Comparison of ENCODE assay signal across 8 cellular contexts in the genomic region with DNA sequence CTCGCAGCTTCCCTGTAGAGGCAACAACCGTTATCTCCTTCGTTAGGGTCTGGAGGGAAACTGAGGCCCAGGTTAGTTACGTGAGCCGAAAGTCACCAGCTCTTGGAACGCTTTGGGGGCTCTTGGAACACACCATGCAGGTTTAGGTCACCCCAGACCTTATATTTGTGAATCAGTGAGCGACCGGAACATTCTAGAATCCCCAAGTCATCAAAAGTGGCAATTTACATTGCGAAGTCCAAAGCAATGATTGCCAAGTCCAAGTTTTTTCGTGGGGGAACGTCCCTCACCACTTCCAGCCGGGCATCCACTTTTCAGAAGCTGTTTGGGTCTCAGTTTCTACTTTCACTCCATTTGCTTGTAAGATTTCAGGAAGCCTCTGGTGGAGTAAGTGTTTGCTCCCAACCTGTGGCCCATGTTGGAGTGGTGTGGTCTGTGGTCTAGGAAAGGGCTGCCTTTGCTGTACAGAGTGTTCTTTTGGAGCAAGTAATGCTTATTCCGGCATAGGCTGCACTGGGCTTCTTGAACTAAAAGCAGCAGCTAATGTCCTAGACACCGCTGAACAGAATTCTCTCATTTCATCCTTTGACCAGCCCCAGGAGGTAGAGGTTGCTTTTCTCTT. TPM values are rescaled to one million over a fixed set of nuclear protein-coding genes. Genes with fewer than 3 reads are reported as not detected.
A peak's percentile ranks its signal among the peaks of the same experiment; 100 is the strongest.
DNase-seq lines count a peak whose midpoint lies in the region; ATAC-seq and TF ChIP-seq lines count a peak whose summit lies in the region.

No MANE protein-coding gene starts in this region.

- no peaks in the 10 kb centered on the region for H3K27me3 ChIP-seq in naive thymus-derived CD4-positive, alpha-beta T cell (ENCODE audit: control insufficient read depth in 2 of 2, insufficient read depth in 2 of 2, low read length in 2 of 2)

- H3K27ac Mint-ChIP-seq in naive thymus-derived CD4-positive, alpha-beta T cell, result peak overlapping the region; percentile 58 to 91 (median 71)

- H3K4me3 ChIP-seq in NB4 (ENCODE audit: low read depth, low read length), result peak overlapping the region; percentile 42
- H3K4me3 ChIP-seq in naive thymus-derived CD4-positive, alpha-beta T cell (ENCODE audit: low read length), result peak overlapping the region; percentile 61

- intact Hi-C loops in naive thymus-derived CD4-positive, alpha-beta T cell (cut with micrococcal nuclease), result loop anchor here (1.0 to 10.0 kb wide), 22 partner anchors 17 to 1830 kb away; a partner anchor contains a TSS
- intact Hi-C loops in posterior vena cava (cut with DNase I), result no loop called here

- H3K9me3 Mint-ChIP-seq in naive thymus-derived CD4-positive, alpha-beta T cell, result peaks cover 0 to 2% (median 0%) of the 10 kb centered on the region in 11 donors

- peaks cover 15 to 35% of the 10 kb centered on the region in 2 donors for H3K4me1 ChIP-seq in naive thymus-derived CD4-positive, alpha-beta T cell (ENCODE audit: control insufficient read depth in 2 of 2, insufficient read depth in 2 of 2, low read length in 2 of 2)

- H3K36me3 ChIP-seq in naive thymus-derived CD4-positive, alpha-beta T cell (ENCODE audit: control insufficient read depth in 2 of 3, insufficient read depth in 3 of 3, low read length in 3 of 3), result no peaks in the 10 kb centered on the region

- no peak for TF ChIP-seq CTCF in C4-2B (conservative IDR thresholded peaks at IDR 0.05)
- no peak for TF ChIP-seq CTCF in NB4 (IDR thresholded peaks at IDR 0.05; ENCODE audit: low read depth, low read length)

- H3K4me1 Mint-ChIP-seq in naive thymus-derived CD4-positive, alpha-beta T cell, result peaks cover 24 to 64% (median 53%) of the 10 kb centered on the region in 7 donors

- H3K36me3 Mint-ChIP-seq in naive thymus-derived CD4-positive, alpha-beta T cell, result no peaks in the 10 kb centered on the region

- H3K27me3 Mint-ChIP-seq in naive thymus-derived CD4-positive, alpha-beta T cell, result peaks cover 0 to 12% (median 0%) of the 10 kb centered on the region in 5 donors

- no peak for ATAC-seq in naive thymus-derived CD4-positive, alpha-beta T cell
- ATAC-seq in HG03280 (IDR thresholded peaks at IDR 0.05; ENCODE audit: unreplicated experiment), result no peak

- DNase-seq in NB4 (ENCODE audit: low read depth), result peak; percentile 19
- DNase-seq in dermis blood vessel endothelial cell, result peak; percentile 33
- peak in 4 of 9 donors; percentile 23 to 35 (median 26) for DNase-seq in naive thymus-derived CD4-positive, alpha-beta T cell
- DNase-seq in NCI-H187 (lab: John Stamatoyannopoulos, UW), result no peak
- no peak for DNase-seq in posterior vena cava (ENCODE audit: low spot score)
- no peak for DNase-seq in NCI-H2171 treated with DMSO at 0.1 percent for 48 hours (lab: John Stamatoyannopoulos, UW)

- peak overlapping the region; percentile 64 for H3K27ac ChIP-seq in C4-2B
- peak overlapping the region; percentile 35 for H3K27ac ChIP-seq in naive thymus-derived CD4-positive, alpha-beta T cell (ENCODE audit: low read depth, low read length)

- no peak for TF ChIP-seq POLR2A in NB4 (IDR thresholded peaks at IDR 0.05; ENCODE audit: extremely low read depth, insufficient read length)

- POLR2A ChIA-PET in naive thymus-derived CD4-positive, alpha-beta T cell (lab: Charles Lee), result interaction anchor here (2.5 kb wide), 1 partner anchor 33 kb away, joined by 8 read pairs; a partner anchor contains a TSS

- peak overlapping the region; percentile 78 to 87 (median 84) for H3K4me3 Mint-ChIP-seq in naive thymus-derived CD4-positive, alpha-beta T cell

- H3K9me3 ChIP-seq in naive thymus-derived CD4-positive, alpha-beta T cell (ENCODE audit: control insufficient read depth in 2 of 3, low read length in 3 of 3), result no peaks in the 10 kb centered on the region

- CTCF ChIA-PET in naive thymus-derived CD4-positive, alpha-beta T cell (lab: Charles Lee), result no interaction called here

RNA-seq across cellular contexts. Expression of a gene that starts 32.8 kb away (rescaled TPM):
- total RNA-seq in dermis blood vessel endothelial cell (5.5 and 11.9 TPM in 2 replicates), posterior vena cava (10 to 100 TPM; 12.5 to 20.7 TPM)
- under 1 TPM in 3 of 5 experiments, not detected in 2; 0.08 to 0.34 (median 0.11) TPM for total RNA-seq in naive thymus-derived CD4-positive, alpha-beta T cell
- not detected for polyA plus RNA-seq in naive thymus-derived CD4-positive, alpha-beta T cell

Comparison
In these comparisons a context has a peak if more than half of its experiments do, and no peak if none do; other contexts are left out.
1. DNase-seq: peak in NB4 (single experiment) and dermis blood vessel endothelial cell (single experiment); none in NCI-H187 (0 of 2), posterior vena cava (single experiment) and NCI-H2171 treated with DMSO at 0.1 percent for 48 hours (single experiment).
2. intact Hi-C loops: an anchor here in naive thymus-derived CD4-positive, alpha-beta T cell (1.0 to 10.0 kb wide); none called in posterior vena cava.